ENCODE assay signal across 11 cellular contexts in genomic region chr14:75521415-75522199, GRCh38. TPM values are rescaled to one million over a fixed set of nuclear protein-coding genes. Genes with fewer than 3 reads are reported as not detected.
DNase-seq lines count a peak whose midpoint lies in the region; ATAC-seq, FAIRE-seq and TF ChIP-seq lines count a peak whose summit lies in the region.
"Had no signal": no experiment of that assay in that cellular context is flagged by ENCODE, and none has a peak within 500 bp of the region (broad histone marks: within the 10 kb centered on the region; RNA-seq: fewer than 3 reads in every experiment).

No MANE protein-coding gene starts in this region.

- no peaks in the 10 kb centered on the region for H4K20me1 ChIP-seq in GM12878 (ENCODE audit: control insufficient read depth, insufficient read depth)

- no peaks in the 10 kb centered on the region for H3K27me3 Mint-ChIP-seq in glutamatergic neuron (ENCODE audit: unreplicated experiment)

- peak overlapping the region; percentile 97 for H3K4me3 Mint-ChIP-seq in stimulated activated effector memory CD8-positive, alpha-beta T cell treated with anti-CD3 and anti-CD28 coated beads, Interleukin-12 subunit alpha, Interleukin-12 subunit beta, amount 100 ng/mL, for 72 hours
- H3K4me3 Mint-ChIP-seq in glutamatergic neuron (ENCODE audit: unreplicated experiment), result no peak overlapping the region

- H3K36me3 Mint-ChIP-seq in stimulated activated effector memory CD8-positive, alpha-beta T cell treated with anti-CD3 and anti-CD28 coated beads, Interleukin-12 subunit alpha, Interleukin-12 subunit beta, amount 100 ng/mL, for 72 hours, result peaks cover 51% of the 10 kb centered on the region
- no peaks in the 10 kb centered on the region for H3K36me3 Mint-ChIP-seq in glutamatergic neuron (ENCODE audit: unreplicated experiment)

- H3K27ac Mint-ChIP-seq in stimulated activated effector memory CD8-positive, alpha-beta T cell treated with anti-CD3 and anti-CD28 coated beads, Interleukin-12 subunit alpha, Interleukin-12 subunit beta, amount 100 ng/mL, for 72 hours, result peak overlapping the region; percentile 98
- no peak overlapping the region for H3K27ac Mint-ChIP-seq in glutamatergic neuron (ENCODE audit: unreplicated experiment)

- no peak for TF ChIP-seq EP300 in GM12878 (IDR thresholded peaks at IDR 0.05; ENCODE audit: borderline replicate concordance in 1 of 2, control insufficient read depth in 1 of 2, low read depth in 2 of 2, low read length in 2 of 2)

- in situ Hi-C loops in GM12878 (cut with MboI), result no loop called here

- POLR2A ChIA-PET in GM12878 (lab: Charles Lee), result interaction anchor here (0.8 to 19.7 kb wide), 16 partner anchors 9 to 139 kb away, joined by 3 to 385 read pairs (median 4); partner anchors contain the start of genes ERG28, FLVCR2 and TTLL5

- RAD21 ChIA-PET in GM12878 (lab: Charles Lee; ENCODE audit: unreplicated experiment), result interaction anchor here (0.6 to 21.5 kb wide), 20 partner anchors 13 to 218 kb away, joined by 3 to 645 read pairs (median 4); partner anchors contain the start of genes ERG28, JDP2 and TTLL5

- TF ChIP-seq CTCF in GM12878 (IDR thresholded peaks at IDR 0.05 in 2 of 3, conservative IDR thresholded peaks at IDR 0.05 in 1 of 3; ENCODE audit: control insufficient read depth in 2 of 3, extremely low read depth in 1 of 3, insufficient read depth in 1 of 3, low read depth in 3 of 3, low read length in 3 of 3) (no peak), glutamatergic neuron (IDR thresholded peaks at IDR 0.05; ENCODE audit: partially characterized antibody, unreplicated experiment) (no peak)

- 5% methylated on average over 11 of the region's 11 CpGs for WGBS in GM12878 (ENCODE audit: insufficient coverage, insufficient replicate concordance, low lambda C conversion rate, missing lambda C conversion rate)

- CTCF ChIA-PET in GM12878 (lab: Yijun Ruan, JAX), result interaction anchor here (0.8 to 21.2 kb wide), 9 partner anchors 10 to 218 kb away, joined by 3 to 520 read pairs (median 10); partner anchors contain the start of gene FLVCR2

- intact Hi-C loops in GM12878 (cut with micrococcal nuclease; ENCODE audit: unreplicated experiment), result loop anchor here (2.0 to 5.0 kb wide), 3 partner anchors 17 to 139 kb away; partner anchors contain the start of genes ERG28 and TTLL5

- TSS peak; percentile 94 for BruUV-seq in GM12878 (replicated peaks; lab: Mats Ljungman, UMichigan)

- H3K27me3 ChIP-seq in GM12878 (replicated peaks in 1 of 2; ENCODE audit: control insufficient read depth in 2 of 2, insufficient read depth in 2 of 2, low read length in 1 of 2), result no peaks in the 10 kb centered on the region

- peak overlapping the region; percentile 95 for H3K4me3 ChIP-seq in GM12878

- H3K4me1 ChIP-seq in GM12878 (ENCODE audit: control insufficient read depth, insufficient read depth, low read length), result peaks cover 37% of the 10 kb centered on the region

- no peak for FAIRE-seq in GM12878 (lab: Jason Lieb, UNC)
- FAIRE-seq: A204.1 had no signal

- peaks cover 87% of the 10 kb centered on the region for H3K79me2 ChIP-seq in GM12878 (ENCODE audit: control insufficient read depth, insufficient read depth, low read length)

- H2AFZ ChIP-seq in GM12878 (ENCODE audit: control insufficient read depth, low read depth, low read length), result peak overlapping the region; percentile 15

- H3K4me2 ChIP-seq in GM12878 (ENCODE audit: control insufficient read depth, insufficient read depth), result peak overlapping the region; percentile 76

- TF ChIP-seq RAD21 in GM12878 (IDR thresholded peaks at IDR 0.05; ENCODE audit: insufficient read depth, low read depth, low read length), result no peak

- peak overlapping the region; percentile 90 for H3K9ac ChIP-seq in GM12878 (ENCODE audit: control insufficient read depth, insufficient read depth, low read length)

- SMC1A ChIA-PET in GM12878 (lab: Charles Lee; ENCODE audit: uncharacterized antibody, unreplicated experiment), result interaction anchor here (0.6 to 19.9 kb wide), 14 partner anchors 8 to 364 kb away, joined by 3 to 619 read pairs (median 28); partner anchors contain the start of genes ERG28, FLVCR2 and TTLL5

- peaks cover 81% of the 10 kb centered on the region for H3K4me1 Mint-ChIP-seq in stimulated activated effector memory CD8-positive, alpha-beta T cell treated with anti-CD3 and anti-CD28 coated beads, Interleukin-12 subunit alpha, Interleukin-12 subunit beta, amount 100 ng/mL, for 72 hours
- H3K4me1 Mint-ChIP-seq in glutamatergic neuron (ENCODE audit: low read depth, unreplicated experiment), result no peaks in the 10 kb centered on the region

- H3K27ac ChIP-seq in GM12878 (ENCODE audit: control insufficient read depth, insufficient read depth), result peak overlapping the region; percentile 93

- no peak for TF ChIP-seq POLR2A in GM12878 (IDR thresholded peaks at IDR 0.05; ENCODE audit: low read depth, low read length)

- no peaks in the 10 kb centered on the region; the same call in 2 of the 3 replicates for H3K9me3 ChIP-seq in GM12878 (replicated peaks; ENCODE audit: control insufficient read depth, insufficient read depth, low read length)

- H3K36me3 ChIP-seq in GM12878 (ENCODE audit: control insufficient read depth in 2 of 2, insufficient read depth in 2 of 2, low read length in 1 of 2), result peaks cover 1 to 3% of the 10 kb centered on the region in 2 experiments; a peak in 1 of 4 replicates

- no peaks in the 10 kb centered on the region for H3K9me3 Mint-ChIP-seq in stimulated activated effector memory CD8-positive, alpha-beta T cell treated with anti-CD3 and anti-CD28 coated beads, Interleukin-12 subunit alpha, Interleukin-12 subunit beta, amount 100 ng/mL, for 72 hours
- no peaks in the 10 kb centered on the region for H3K9me3 Mint-ChIP-seq in glutamatergic neuron (ENCODE audit: unreplicated experiment)

- ATAC-seq in HG03354 (IDR thresholded peaks at IDR 0.05; ENCODE audit: poor library complexity, severe bottlenecking, unreplicated experiment) (peak; percentile 24), GM12878 (peak; percentile 23)
- ATAC-seq in stimulated activated effector memory CD8-positive, alpha-beta T cell treated with anti-CD3 and anti-CD28 coated beads, Interleukin-12 subunit alpha, Interleukin-12 subunit beta, amount 100 ng/mL, for 72 hours, result peak; percentile 46

- peak; percentile 29 for DNase-seq in DMS53 (lab: John Stamatoyannopoulos, UW)
- DNase-seq in DMS53 treated with DMSO at 0.1 percent for 48 hours (lab: John Stamatoyannopoulos, UW; ENCODE audit: unreplicated experiment), result no peak
- DNase-seq in GM12878 (ENCODE audit: low read depth, low spot score), result no peak
- peak in 1 of 2 donors; percentile 69 for DNase-seq in stimulated activated effector memory CD8-positive, alpha-beta T cell treated with anti-CD3 and anti-CD28 coated beads, Interleukin-12 subunit alpha, Interleukin-12 subunit beta, amount 100 ng/mL, for 72 hours (ENCODE audit: low spot score in 2 of 2)
- DNase-seq in A172 (ENCODE audit: low spot score), result no peak
- no peak for DNase-seq in NK-92 treated with Interleukin-12 subunit alpha and Interleukin-12 subunit beta, amount 100 ng/mL, for 24 hours (lab: John Stamatoyannopoulos, UW)
- DNase-seq in glutamatergic neuron, result no peak
- DNase-seq: foreskin fibroblast had no signal

TF ChIP-seq in GM12878, 131 proteins besides CTCF, POLR2A, EP300 and RAD21 (continues in another document):
- TF ChIP-seq CREM (IDR thresholded peaks at IDR 0.05; ENCODE audit: low read depth), result no peak

RNA-seq across cellular contexts. Expression of gene BATF, which starts 0.7 kb away (rescaled TPM):
- total RNA-seq in GM12878 (2013; cell fraction: nucleolus; rRNA removed), result 55.3 and 58.4 TPM in 2 replicates
- 153 and 158 TPM in 2 replicates for total RNA-seq in GM12878 (2014; rRNA removed)
- total RNA-seq in GM12878 (2014; rRNA removed; fragmentation: Illumina TruSeq; extraction: Trizol), result 94.0 and 99.6 TPM in 2 replicates
- total RNA-seq in GM12878 (2021), result 99.8 and 107 TPM in 2 replicates
- 105 TPM for polyA plus RNA-seq in GM12878 (2011; ENCODE audit: low read depth)
- 53.9 and 98.3 TPM in 2 replicates for polyA plus RNA-seq in GM12878 (2011; rRNA removed)
- polyA plus RNA-seq in GM12878 (2011; cell fraction: cytosol; rRNA removed), result 136 and 190 TPM in 2 replicates
- polyA plus RNA-seq in GM12878 (2011; cell fraction: nucleus; rRNA removed), result 87.8 and 92.3 TPM in 2 replicates
- polyA plus RNA-seq in GM12878 (2012), result 86.3 and 91.1 TPM in 2 replicates
- 30.7 and 93.4 TPM in 2 replicates for polyA plus RNA-seq in GM12878 (2014; fragmentation: Illumina TruSeq; extraction: Trizol)
- 10 to 100 TPM in 1 of 2 experiments, 1 to 10 TPM in 1; 10.0 to 30.9 TPM for polyA plus RNA-seq in GM12878 (2014; fragmentation: Nextera tagmentation; extraction: Ambion mirVana)
- polyA plus RNA-seq in GM12878 (2014; rRNA removed), result 147 and 176 TPM in 2 replicates
- 100 to 1,000 TPM; 133 to 154 TPM for polyA plus RNA-seq in GM12878 (2016; fragmentation: Nextera tagmentation; extraction: Ambion mirVana)
- polyA minus RNA-seq in GM12878 (2011; rRNA and poly(A)+ RNA removed), result 18.5 and 50.6 TPM in 2 replicates
- 21.5 and 22.8 TPM in 2 replicates for polyA minus RNA-seq in GM12878 (2011; cell fraction: cytosol; rRNA and poly(A)+ RNA removed)
- 22.0 and 37.2 TPM in 2 replicates for polyA minus RNA-seq in GM12878 (2011; cell fraction: nucleus; rRNA and poly(A)+ RNA removed)
- total RNA-seq in A172 (2014; rRNA removed; shearing (Covaris generic)), result not detected in 2 replicates
- total RNA-seq in glutamatergic neuron (ENCODE audit: unreplicated experiment), result not detected
- total RNA-seq: NCI-H460 had no signal

RNA-seq across cellular contexts. Expression of gene FLVCR2, which starts 56.8 kb away (rescaled TPM):
- total RNA-seq in GM12878 (2013; cell fraction: nucleolus; rRNA removed), result 10.7 and 13.0 TPM in 2 replicates
- 0.98 and 1.8 TPM in 2 replicates for total RNA-seq in GM12878 (2014; rRNA removed)
- 1.2 and 1.8 TPM in 2 replicates for total RNA-seq in GM12878 (2014; rRNA removed; fragmentation: Illumina TruSeq; extraction: Trizol)
- 1.7 and 3.7 TPM in 2 replicates for total RNA-seq in GM12878 (2021)
- polyA plus RNA-seq in GM12878 (2011; ENCODE audit: low read depth), result 0.88 TPM
- polyA plus RNA-seq in GM12878 (2011; rRNA removed), result 2.9 and 3.1 TPM in 2 replicates
- 1.5 and 1.8 TPM in 2 replicates for polyA plus RNA-seq in GM12878 (2011; cell fraction: cytosol; rRNA removed)
- 2.6 and 2.8 TPM in 2 replicates for polyA plus RNA-seq in GM12878 (2011; cell fraction: nucleus; rRNA removed)
- polyA plus RNA-seq in GM12878 (2012), result 1.1 and 1.8 TPM in 2 replicates
- 1.8 and 2.2 TPM in 2 replicates for polyA plus RNA-seq in GM12878 (2014; fragmentation: Illumina TruSeq; extraction: Trizol)
- polyA plus RNA-seq in GM12878 (2014; fragmentation: Nextera tagmentation; extraction: Ambion mirVana), result under 1 TPM; 0.24 to 0.47 TPM
- 1.0 and 1.4 TPM in 2 replicates for polyA plus RNA-seq in GM12878 (2014; rRNA removed)
- polyA plus RNA-seq in GM12878 (2016; fragmentation: Nextera tagmentation; extraction: Ambion mirVana), result 1 to 10 TPM; 1.0 to 1.8 TPM
- polyA minus RNA-seq in GM12878 (2011; rRNA and poly(A)+ RNA removed), result 2.6 and 4.5 TPM in 2 replicates
- 0.62 and 1.7 TPM in 2 replicates for polyA minus RNA-seq in GM12878 (2011; cell fraction: cytosol; rRNA and poly(A)+ RNA removed)
- 2.3 and 3.1 TPM in 2 replicates for polyA minus RNA-seq in GM12878 (2011; cell fraction: nucleus; rRNA and poly(A)+ RNA removed)
- 0.59 and 0.65 TPM in 2 replicates for total RNA-seq in A172 (2014; rRNA removed; shearing (Covaris generic))
- total RNA-seq in glutamatergic neuron (ENCODE audit: unreplicated experiment), result not detected

Comparison
In these comparisons a context has a peak if more than half of its experiments do, and no peak if none do; other contexts are left out.
1. RNA of gene BATF, which starts 0.7 kb away (total RNA-seq): 55.3 to 158 TPM in GM12878; not detected in A172 and not detected in glutamatergic neuron (single experiment); every median in the first group is over 10 times any median in the second.
2. Peak in every context shown above with its lines, with median percentiles within 50 percentile points of each other: ATAC-seq.